ENCODE assay signal across 8 cellular contexts in genomic region chr12:14364583-14365271, GRCh38. TPM values are rescaled to one million over a fixed set of nuclear protein-coding genes. Genes with fewer than 3 reads are reported as not detected.
DNase-seq lines count a peak whose midpoint lies in the region; ATAC-seq and TF ChIP-seq lines count a peak whose summit lies in the region.

No MANE protein-coding gene starts in this region.

- no peak for TF ChIP-seq POLR2A in ovary (IDR thresholded peaks at IDR 0.05)

- H3F3A ChIP-seq in PC-3 (ENCODE audit: low read length, unreplicated experiment), result no peaks in the 10 kb centered on the region

- peak overlapping the region; percentile 92 for H2AFZ ChIP-seq in PC-3 (ENCODE audit: low read length)

- H3K36me3 Mint-ChIP-seq in CD4-positive, alpha-beta memory T cell, result peaks cover 8 to 23% of the 10 kb centered on the region in 2 donors
- peaks cover 4% of the 10 kb centered on the region for H3K36me3 Mint-ChIP-seq in endothelial cell (ENCODE audit: low read depth, unreplicated experiment)

- no peak for TF ChIP-seq CTCF in PC-3 (conservative IDR thresholded peaks at IDR 0.05; ENCODE audit: low read depth, low read length)
- no peak for TF ChIP-seq CTCF in endothelial cell (IDR thresholded peaks at IDR 0.05; ENCODE audit: unreplicated experiment)
- TF ChIP-seq CTCF in ovary (IDR thresholded peaks at IDR 0.05), result no peak

- BruUV-seq in PC-3 (replicated peaks; lab: Mats Ljungman, UMichigan), result TSS peak; percentile 44

- peak overlapping the region; percentile 90 for H3K27ac ChIP-seq in CD4-positive, alpha-beta memory T cell (ENCODE audit: low read depth, low read length)
- H3K27ac ChIP-seq in PC-3 (ENCODE audit: low read length) (peak overlapping the region; percentile 98), ovary (peak overlapping the region in 1 of 2 donors; percentile 91)

- no peak for DNase-seq in CD4-positive, alpha-beta memory T cell
- DNase-seq in PC-3 (no peak), endothelial cell (ENCODE audit: low spot score) (no peak), ovary (peak in 1 of 5 donors; percentile 25), NCI-H774 (lab: John Stamatoyannopoulos, UW) (no peak), SHP77 treated with DMSO at 0.1 percent for 48 hours (lab: John Stamatoyannopoulos, UW) (no peak)
- DNase-seq in stimulated activated CD4-positive, alpha-beta T cell treated with anti-CD3 and anti-CD28 coated beads, Interleukin-4, amount 100 ng/mL, for 1 hour, result no peak

- peak overlapping the region; percentile 97 for H3K4me2 ChIP-seq in PC-3 (ENCODE audit: low read length)

- 88 to 89% (median 89%) methylated on average over 8 of the region's 8 CpGs for WGBS in ovary, 3 donors

- H3K9ac ChIP-seq in PC-3 (ENCODE audit: low read length), result peak overlapping the region; percentile 94

- H3K9me2 ChIP-seq in PC-3 (replicated peaks; ENCODE audit: low read length), result no peaks in the 10 kb centered on the region

- CTCF ChIA-PET in CD4-positive, alpha-beta memory T cell (lab: Charles Lee; ENCODE audit: partially characterized antibody), result interaction anchor here (1.0 to 3.1 kb wide), 26 partner anchors 9 to 405 kb away, joined by 3 to 125 read pairs (median 7); a partner anchor contains a TSS
- CTCF ChIA-PET in PC-3 (lab: Charles Lee), result interaction anchor here (1.0 to 1.4 kb wide), 4 partner anchors 52 to 107 kb away, joined by 5 to 8 read pairs (median 5); no protein-coding TSS in a partner anchor

- no peak for TF ChIP-seq EP300 in ovary (IDR thresholded peaks at IDR 0.05)

- intact Hi-C loops in CD4-positive, alpha-beta memory T cell (cut with micrococcal nuclease), result loop anchor here (1.0 to 10.0 kb wide), 8 partner anchors 21 to 597 kb away; partner anchors contain the start of gene ARHGDIB
- intact Hi-C loops in PC-3 (cut with micrococcal nuclease), result loop anchor here (1.0 to 5.0 kb wide), 5 partner anchors 53 to 177 kb away; no protein-coding TSS in a partner anchor
- intact Hi-C loops in ovary (cut with DNase I), result loop anchor here in 3 of 4 donors (2.0 to 10.0 kb wide), 3 partner anchors 106 to 110 kb away; no protein-coding TSS in a partner anchor

- ATAC-seq in PC-3 (no peak), GM19397 (IDR thresholded peaks at IDR 0.05; ENCODE audit: unreplicated experiment) (no peak)

- H3K4me3 ChIP-seq in CD4-positive, alpha-beta memory T cell (ENCODE audit: low read length in 2 of 2), result peak overlapping the region; percentile 45 to 81
- peak overlapping the region; percentile 83 for H3K4me3 ChIP-seq in PC-3 (ENCODE audit: low read length)
- H3K4me3 ChIP-seq in ovary, result peak overlapping the region; percentile 68

- no peaks in the 10 kb centered on the region for H3K36me3 ChIP-seq in CD4-positive, alpha-beta memory T cell (ENCODE audit: insufficient read depth, low read length)
- no peaks in the 10 kb centered on the region; the same call in 1 of the 2 replicates for H3K36me3 ChIP-seq in PC-3 (ENCODE audit: low read depth, low read length)
- no peaks in the 10 kb centered on the region for H3K36me3 ChIP-seq in ovary

- POLR2A ChIA-PET in CD4-positive, alpha-beta memory T cell (lab: Charles Lee; ENCODE audit: partially characterized antibody), result interaction anchor here (1.0 to 3.0 kb wide), 29 partner anchors 9 to 1640 kb away, joined by 3 to 228 read pairs (median 10); partner anchors contain the start of genes ARHGDIB and EPS8
- POLR2A ChIA-PET in PC-3 (lab: Charles Lee; ENCODE audit: unreplicated experiment), result interaction anchor here (0.5 to 1.0 kb wide), 6 partner anchors 51 to 107 kb away, joined by 3 to 11 read pairs (median 4); no protein-coding TSS in a partner anchor

- H3K27me3 Mint-ChIP-seq in CD4-positive, alpha-beta memory T cell, result no peaks in the 10 kb centered on the region
- peaks cover 10% of the 10 kb centered on the region for H3K27me3 Mint-ChIP-seq in endothelial cell (ENCODE audit: unreplicated experiment)

- H3K79me2 ChIP-seq in PC-3 (ENCODE audit: low read length), result peaks cover 39% of the 10 kb centered on the region

- H3K9me3 ChIP-seq in CD4-positive, alpha-beta memory T cell (ENCODE audit: control insufficient read depth in 1 of 2, low read length in 2 of 2), result no peaks in the 10 kb centered on the region
- H3K9me3 ChIP-seq in PC-3 (ENCODE audit: low read length) (no peaks in the 10 kb centered on the region), ovary (no peaks in the 10 kb centered on the region)

- H3K4me1 Mint-ChIP-seq in CD4-positive, alpha-beta memory T cell, result peaks cover 7 to 47% (median 23%) of the 10 kb centered on the region in 4 donors
- peaks cover 4% of the 10 kb centered on the region for H3K4me1 Mint-ChIP-seq in endothelial cell (ENCODE audit: unreplicated experiment)

- H3K9me3 Mint-ChIP-seq in CD4-positive, alpha-beta memory T cell, result peaks cover 0 to 7% (median under 1%) of the 10 kb centered on the region in 8 donors
- no peaks in the 10 kb centered on the region for H3K9me3 Mint-ChIP-seq in endothelial cell (ENCODE audit: unreplicated experiment)

- H3K4me3 Mint-ChIP-seq in CD4-positive, alpha-beta memory T cell, result peak overlapping the region; percentile 82 to 99 (median 92)
- H3K4me3 Mint-ChIP-seq in endothelial cell (ENCODE audit: unreplicated experiment), result peak overlapping the region; percentile 98

- H3K4me1 ChIP-seq in CD4-positive, alpha-beta memory T cell (ENCODE audit: insufficient read depth, low read length), result peaks cover 26% of the 10 kb centered on the region
- H3K4me1 ChIP-seq in PC-3 (ENCODE audit: insufficient read depth, low read length) (peaks cover 3% of the 10 kb centered on the region; the same call in 1 of the 2 replicates), ovary (ENCODE audit: insufficient read depth) (peaks cover 2% of the 10 kb centered on the region)

- H4K20me1 ChIP-seq in PC-3 (ENCODE audit: low read length), result peaks cover 8% of the 10 kb centered on the region; the same call in 1 of the 2 replicates

- peak overlapping the region; percentile 85 to 99 (median 96) for H3K27ac Mint-ChIP-seq in CD4-positive, alpha-beta memory T cell
- no peak overlapping the region for H3K27ac Mint-ChIP-seq in endothelial cell (ENCODE audit: unreplicated experiment)

- H3K27me3 ChIP-seq in CD4-positive, alpha-beta memory T cell (ENCODE audit: insufficient read depth, low read length), result no peaks in the 10 kb centered on the region
- no peaks in the 10 kb centered on the region for H3K27me3 ChIP-seq in PC-3 (ENCODE audit: low read length)
- no peaks in the 10 kb centered on the region for H3K27me3 ChIP-seq in ovary

RNA-seq across cellular contexts. Expression of gene ATF7IP, which starts 0.8 kb away (rescaled TPM):
- 100 to 1,000 TPM; 209 to 223 TPM for total RNA-seq in CD4-positive, alpha-beta memory T cell
- polyA plus RNA-seq in CD4-positive, alpha-beta memory T cell, result 100 to 1,000 TPM in 1 of 2 donors, 10 to 100 TPM in 1; 87.3 to 103 TPM
- total RNA-seq in PC-3 (2014; rRNA removed), result 12.5 and 16.9 TPM in 2 replicates
- total RNA-seq in endothelial cell (ENCODE audit: unreplicated experiment), result 153 TPM
- 10 to 100 TPM; 34.8 to 91.5 (median 78.4) TPM for total RNA-seq in ovary
- 10 to 100 TPM; 12.4 to 30.7 TPM for polyA plus RNA-seq in ovary
